Comparison of ENCODE assay signal across 15 cellular contexts in the genomic region with DNA sequence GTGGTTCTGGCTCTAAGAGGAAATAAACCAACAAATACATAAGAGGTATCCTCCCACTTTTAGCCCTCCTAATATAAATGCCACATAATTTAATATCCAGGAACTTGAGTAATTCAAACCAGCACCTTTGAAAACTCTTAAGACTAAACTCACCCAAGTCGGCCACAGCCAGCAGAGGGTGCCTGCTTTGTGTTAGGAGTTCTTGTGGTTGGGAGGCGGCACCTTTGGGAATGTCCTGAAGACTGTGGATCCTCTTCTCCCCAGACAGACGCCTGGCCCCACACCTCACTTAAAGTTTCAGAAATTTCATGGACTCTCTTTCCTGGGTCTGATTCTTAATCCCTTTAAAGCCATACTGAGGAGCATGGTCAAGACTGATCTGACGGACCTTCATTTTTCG.
A peak's percentile ranks its signal among the peaks of the same experiment; 100 is the strongest.
DNase-seq lines count a peak whose midpoint lies in the region; ATAC-seq and TF ChIP-seq lines count a peak whose summit lies in the region.
"Had no signal": no experiment of that assay in that cellular context is flagged by ENCODE, and none has a peak within 500 bp of the region (broad histone marks: within the 10 kb centered on the region; RNA-seq: fewer than 3 reads in every experiment).

No MANE protein-coding gene starts in this region.

- H4K8ac ChIP-seq in mesenchymal stem cell (ENCODE audit: low read length): no peak overlapping the region

- H2BK5ac ChIP-seq in mesenchymal stem cell (ENCODE audit: low read depth, low read length, poor library complexity, severe bottlenecking): no peak overlapping the region

- H2BK12ac ChIP-seq in mesenchymal stem cell (ENCODE audit: low read length in 2 of 2): no peak overlapping the region

- H2AK5ac ChIP-seq in mesenchymal stem cell (ENCODE audit: low read length, severe bottlenecking): peak overlapping the region; percentile 51

- H3K4ac ChIP-seq in mesenchymal stem cell (ENCODE audit: low read depth in 1 of 2, low read length in 2 of 2): no peak overlapping the region

- H3K4me3 Mint-ChIP-seq in chondrocyte (ENCODE audit: unreplicated experiment): no peak overlapping the region
- H3K4me3 Mint-ChIP-seq in mesothelial cell of epicardium: no peak overlapping the region

- H3K18ac ChIP-seq in mesenchymal stem cell (ENCODE audit: low read depth in 1 of 2, low read length in 2 of 2): no peak overlapping the region

- H2AFZ ChIP-seq in mesenchymal stem cell (ENCODE audit: low read depth, low read length): no peak overlapping the region

- peak; percentile 44 for DNase-seq in EH (ENCODE audit: low read depth)
- DNase-seq in M059J (ENCODE audit: low read depth): peak; percentile 30
- no peak for DNase-seq in chondrocyte (ENCODE audit: low spot score)
- peak; percentile 35 for DNase-seq in mesenchymal stem cell
- no peak for DNase-seq in G401 (ENCODE audit: low spot score)
- no peak for DNase-seq in activated T-cell treated with anti-CD3 and anti-CD28 coated beads, Interleukin-2, amount 50 U/mL, for 48 hours
- DNase-seq in mesothelial cell of epicardium (ENCODE audit: low spot score in 2 of 2, unreplicated experiment in 2 of 2): no peak
- DNase-seq: activated T-cell treated with anti-CD3 and anti-CD28 coated beads, Interleukin-2, amount 50 U/mL, for 1 hour; aorta; NCI-H1105 treated with DMSO at 0.1 percent for 48 hours; right lobe of liver; SHP77; testis; WERI-Rb-1 had no signal

- H3K4me1 ChIP-seq in mesenchymal stem cell (ENCODE audit: control insufficient read depth, insufficient read depth, low read depth, low read length): peaks cover 36% of the 10 kb centered on the region
- H3K4me1 ChIP-seq: testis had no signal

- H3K36me3 ChIP-seq in mesenchymal stem cell (ENCODE audit: control insufficient read depth in 1 of 2, insufficient read depth in 2 of 2, low read depth in 1 of 2, low read length in 2 of 2): peaks cover 0 to 15% of the 10 kb centered on the region in 2 experiments

- H3K23ac ChIP-seq in mesenchymal stem cell (ENCODE audit: low read length in 2 of 2): no peak overlapping the region

- ATAC-seq in activated CD4-positive, CD25-positive, alpha-beta regulatory T cell treated with anti-CD3 and anti-CD28 coated beads, Interleukin-2, amount 50 U/mL, for 24 hours: no peak
- ATAC-seq: right lobe of liver had no signal

- TF ChIP-seq CTCF in chondrocyte (IDR thresholded peaks at IDR 0.05) (peak; percentile 43), mesothelial cell of epicardium (IDR thresholded peaks at IDR 0.05; ENCODE audit: unreplicated experiment) (no peak)

- no peak overlapping the region for H3K9ac ChIP-seq in mesenchymal stem cell (ENCODE audit: low read length)

- in situ Hi-C loops in G401 (cut with HindIII; ENCODE audit: low sequenced_read_pairs): no loop called here

- 86% methylated on average over 5 of the region's 5 CpGs for WGBS in mesenchymal stem cell

- H3K27me3 Mint-ChIP-seq in chondrocyte (ENCODE audit: low read depth) (no peaks in the 10 kb centered on the region), mesothelial cell of epicardium (ENCODE audit: low read depth) (no peaks in the 10 kb centered on the region)

- peaks cover 9% of the 10 kb centered on the region for H3K79me1 ChIP-seq in mesenchymal stem cell (replicated peaks; ENCODE audit: low read length, poor library complexity, severe bottlenecking)

- H2BK15ac ChIP-seq in mesenchymal stem cell (ENCODE audit: low read depth, poor library complexity, severe bottlenecking): no peak overlapping the region

- no peaks in the 10 kb centered on the region for H3K27me3 ChIP-seq in mesenchymal stem cell (ENCODE audit: control insufficient read depth in 1 of 2, insufficient read depth in 1 of 2, low read length in 2 of 2)
- H3K27me3 ChIP-seq: right lobe of liver, testis had no signal

- peak overlapping the region; percentile 37 for H3K27ac ChIP-seq in mesenchymal stem cell (ENCODE audit: low read length, poor library complexity, severe bottlenecking)
- H3K27ac ChIP-seq: right lobe of liver, testis, WERI-Rb-1 had no signal

- H4K91ac ChIP-seq in mesenchymal stem cell (ENCODE audit: low read length): no peak overlapping the region

- no peak overlapping the region for H2BK120ac ChIP-seq in mesenchymal stem cell (ENCODE audit: low read depth, low read length)

- H3K4me1 Mint-ChIP-seq in chondrocyte (ENCODE audit: low read depth): peaks cover 29% of the 10 kb centered on the region
- H3K4me1 Mint-ChIP-seq in mesothelial cell of epicardium: peaks cover 25% of the 10 kb centered on the region

- no peak overlapping the region for H3K4me3 ChIP-seq in mesenchymal stem cell (ENCODE audit: insufficient read depth in 1 of 2, low read depth in 1 of 2, low read length in 2 of 2)
- H3K4me3 ChIP-seq: right lobe of liver, testis had no signal

- H3K27ac Mint-ChIP-seq in chondrocyte (ENCODE audit: unreplicated experiment): no peak overlapping the region
- no peak overlapping the region for H3K27ac Mint-ChIP-seq in mesothelial cell of epicardium

- no peaks in the 10 kb centered on the region for H3K9me3 ChIP-seq in mesenchymal stem cell (ENCODE audit: control insufficient read depth, low read length)
- H3K9me3 ChIP-seq: right lobe of liver, testis had no signal

- H3K9me3 Mint-ChIP-seq in chondrocyte (ENCODE audit: low read depth) (peaks cover 5% of the 10 kb centered on the region), mesothelial cell of epicardium (peaks cover 7% of the 10 kb centered on the region)

- H3K4me2 ChIP-seq in mesenchymal stem cell (ENCODE audit: low read length, poor library complexity, severe bottlenecking): no peak overlapping the region

- H3K36me3 Mint-ChIP-seq in chondrocyte (ENCODE audit: low read depth) (peaks cover 6% of the 10 kb centered on the region), mesothelial cell of epicardium (peaks cover 19% of the 10 kb centered on the region)

- H3K14ac ChIP-seq in mesenchymal stem cell (ENCODE audit: low read length in 2 of 2): no peak overlapping the region

Comparison
In these comparisons a context has a peak if more than half of its experiments do, and no peak if none do; other contexts are left out.
1. DNase-seq: peak in EH (single experiment), M059J (single experiment) and mesenchymal stem cell (single experiment); none in chondrocyte (single experiment), G401 (single experiment), activated T-cell treated with anti-CD3 and anti-CD28 coated beads, Interleukin-2, amount 50 U/mL, for 48 hours (0 of 2) and mesothelial cell of epicardium (0 of 2).